In the genomic region with DNA sequence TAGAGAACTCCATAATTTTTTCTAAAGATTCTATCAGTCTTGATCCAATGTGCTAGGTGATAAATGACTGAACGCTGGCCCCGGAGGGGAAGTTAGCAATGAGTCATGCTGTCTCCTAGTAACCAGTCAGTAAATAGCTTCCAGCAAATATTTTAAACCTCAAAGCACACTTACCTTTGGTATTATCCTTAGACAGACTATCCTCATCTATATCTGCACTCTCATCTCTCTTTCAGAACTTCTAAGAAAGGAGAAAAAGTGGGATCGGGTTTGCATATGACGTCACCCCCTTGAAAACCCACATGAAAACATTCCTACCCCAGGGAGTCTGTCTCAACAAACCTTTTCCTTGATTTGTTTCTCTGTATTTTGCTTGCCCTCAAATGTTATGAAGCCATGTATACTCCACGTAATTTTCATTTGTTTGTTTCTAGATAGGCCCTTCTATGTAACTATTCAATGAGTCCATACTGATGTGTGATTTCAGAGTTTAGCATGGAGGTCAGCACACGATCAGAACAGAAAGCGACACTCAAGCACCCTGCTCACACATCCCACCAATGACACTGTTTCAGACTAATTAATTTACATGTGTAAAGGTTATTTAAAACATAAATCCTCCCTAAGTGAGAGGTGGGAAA, we compare ENCODE assay signal across 8 cellular contexts.
DNase-seq lines count a peak whose midpoint lies in the region; ATAC-seq and TF ChIP-seq lines count a peak whose summit lies in the region.

No MANE protein-coding gene starts in this region.

- ATAC-seq in GM19324 (IDR thresholded peaks at IDR 0.05; ENCODE audit: low FRiP score, unreplicated experiment) (peak; percentile 60), HG03442 (IDR thresholded peaks at IDR 0.05; ENCODE audit: unreplicated experiment) (peak; percentile 91), Panc1 (peak; percentile 95)

- H3K27me3 Mint-ChIP-seq in endodermal cell (ENCODE audit: insufficient read depth) (peaks cover 8% of the 10 kb centered on the region), neural progenitor cell (ENCODE audit: insufficient read depth, low read depth) (peaks cover 9% of the 10 kb centered on the region)

- H3K9me3 ChIP-seq in Panc1 (ENCODE audit: control insufficient read depth, insufficient read depth, low read depth, low read length) (no peaks in the 10 kb centered on the region), endodermal cell (ENCODE audit: control insufficient read depth, low read length) (no peaks in the 10 kb centered on the region), neural progenitor cell (ENCODE audit: low read depth) (no peaks in the 10 kb centered on the region)

- H3K36me3 Mint-ChIP-seq in endodermal cell (ENCODE audit: low read depth) (no peaks in the 10 kb centered on the region), neural progenitor cell (no peaks in the 10 kb centered on the region)

- H3K27ac Mint-ChIP-seq in endodermal cell (peak overlapping the region; percentile 35), neural progenitor cell (peak overlapping the region; percentile 15)

- TF ChIP-seq CTCF in Panc1 (IDR thresholded peaks at IDR 0.05) (no peak), endodermal cell (conservative IDR thresholded peaks at IDR 0.05) (no peak), neural progenitor cell (IDR thresholded peaks at IDR 0.05) (no peak)

- POLR2A ChIA-PET in Panc1 (lab: Charles Lee) = no interaction called here

- H3K4me3 Mint-ChIP-seq in endodermal cell (no peak overlapping the region), neural progenitor cell (no peak overlapping the region)

- H3K79me2 ChIP-seq in neural progenitor cell (ENCODE audit: low read depth) = no peaks in the 10 kb centered on the region

- H3K4me3 ChIP-seq in Panc1 (ENCODE audit: low read depth in 2 of 2, low read length in 2 of 2) (peak overlapping the region in 1 of 2 experiments; percentile 10; a peak in 2 of 4 replicates), endodermal cell (ENCODE audit: low read length) (no peak overlapping the region), neural progenitor cell (no peak overlapping the region)

- no peaks in the 10 kb centered on the region for H3F3A ChIP-seq in neural progenitor cell (ENCODE audit: low read depth)

- intact Hi-C loops in Panc1 (cut with micrococcal nuclease; ENCODE audit: unreplicated experiment) = no loop called here

- H3K27ac ChIP-seq in Panc1 (ENCODE audit: low read length) (peak overlapping the region; percentile 26), endodermal cell (ENCODE audit: low read depth, low read length) (peak overlapping the region; percentile 25), neural progenitor cell (no peak overlapping the region)

- in situ Hi-C loops in Panc1 (cut with HindIII; ENCODE audit: low pct_unique_long_range_greater_than_20kb, low sequenced_read_pairs) = no loop called here

- H3K9ac ChIP-seq in endodermal cell (ENCODE audit: extremely low read depth, low read length, poor library complexity, severe bottlenecking) (no peak overlapping the region), neural progenitor cell (no peak overlapping the region)

- DNase-seq in DMS53 (lab: John Stamatoyannopoulos, UW) (peak; percentile 93), Panc1 (ENCODE audit: low read depth, low spot score) (peak; percentile 39), endodermal cell (no peak), neural progenitor cell (ENCODE audit: low spot score) (no peak), cortex of kidney (lab: John Stamatoyannopoulos, UW) (no peak)
- no peak for DNase-seq in activated CD4-positive, CD25-positive, alpha-beta regulatory T cell (lab: John Stamatoyannopoulos, UW)

- no peaks in the 10 kb centered on the region for H4K20me1 ChIP-seq in neural progenitor cell (ENCODE audit: low read depth)

- no TSS peak for BruUV-seq in Panc1 (replicated peaks; lab: Mats Ljungman, UMichigan)

- H3K4me1 Mint-ChIP-seq in endodermal cell (peaks cover 22% of the 10 kb centered on the region), neural progenitor cell (peaks cover 15% of the 10 kb centered on the region)

- no peak overlapping the region for H3K4me2 ChIP-seq in neural progenitor cell

- H3K4me1 ChIP-seq in Panc1 (ENCODE audit: control insufficient read depth, insufficient read depth, low read length) = peaks cover 7% of the 10 kb centered on the region
- peaks cover 4% of the 10 kb centered on the region for H3K4me1 ChIP-seq in endodermal cell (ENCODE audit: control insufficient read depth, insufficient read depth, low read length)
- peaks cover 6% of the 10 kb centered on the region for H3K4me1 ChIP-seq in neural progenitor cell

- CTCF ChIA-PET in Panc1 (lab: Charles Lee) = no interaction called here

- 13 to 63% methylated on average over 1 to 7 of the region's 7 CpGs for WGBS in endodermal cell (ENCODE audit: insufficient coverage in 1 of 2, insufficient read length in 1 of 2), 2 experiments

- H3K27me3 ChIP-seq in Panc1 (ENCODE audit: control insufficient read depth, insufficient read depth, low read length) (no peaks in the 10 kb centered on the region), endodermal cell (ENCODE audit: control insufficient read depth, insufficient read depth, low read length, poor library complexity, severe bottlenecking) (peaks cover 6% of the 10 kb centered on the region), neural progenitor cell (no peaks in the 10 kb centered on the region)

- H3K9me3 Mint-ChIP-seq in endodermal cell (no peaks in the 10 kb centered on the region), neural progenitor cell (peaks cover 4% of the 10 kb centered on the region)

- H2AFZ ChIP-seq in neural progenitor cell (replicated peaks) = peak overlapping the region; percentile 11

- H3K36me3 ChIP-seq in Panc1 (ENCODE audit: control insufficient read depth, insufficient read depth, low read length) = no peaks in the 10 kb centered on the region
- H3K36me3 ChIP-seq in endodermal cell (ENCODE audit: control insufficient read depth, insufficient read depth, low read length) = no peaks in the 10 kb centered on the region
- H3K36me3 ChIP-seq in neural progenitor cell = no peaks in the 10 kb centered on the region

Comparison
In these comparisons a context has a peak if more than half of its experiments do, and no peak if none do; other contexts are left out.
1. DNase-seq: peak in DMS53 (single experiment) and Panc1 (single experiment); none in endodermal cell (single experiment), neural progenitor cell (single experiment), activated CD4-positive, CD25-positive, alpha-beta regulatory T cell (0 of 4) and cortex of kidney (single experiment).
2. Peak in every context shown above with its lines, with median percentiles within 50 percentile points of each other: ATAC-seq.